In the genomic region with DNA sequence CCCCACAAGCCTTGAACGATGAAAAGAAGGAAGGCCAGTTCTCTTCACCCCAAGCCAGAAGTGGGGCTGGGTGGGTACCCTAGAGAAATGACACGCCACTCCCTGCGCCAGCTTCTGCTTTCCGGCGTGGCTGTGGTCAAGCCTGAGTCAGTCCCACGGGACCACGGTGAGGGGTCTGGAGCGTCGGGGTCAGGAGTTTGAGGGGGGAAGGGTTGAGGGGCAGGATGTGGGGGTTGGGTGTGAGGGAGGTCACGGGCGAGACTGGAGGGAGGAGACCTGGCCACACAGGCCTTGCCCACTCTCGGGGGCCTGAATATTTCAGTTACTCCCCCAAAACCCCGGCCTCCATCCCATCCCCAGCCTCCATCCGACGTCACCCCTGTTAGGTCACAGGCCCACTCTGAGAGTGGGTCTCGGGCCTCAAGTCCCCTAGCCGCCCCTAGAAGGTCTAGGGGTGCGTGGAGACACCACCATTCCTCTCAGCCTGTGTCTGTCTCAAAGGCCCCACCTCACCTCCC, we compare ENCODE assay signal across 1 cellular context.
A peak's percentile ranks its signal among the peaks of the same experiment; 100 is the strongest.
TF ChIP-seq lines count a peak whose summit lies in the region.

No MANE protein-coding gene starts in this region.

TF ChIP-seq in H1, 55 proteins besides CTCF, POLR2A, EP300 and RAD21:
- TF ChIP-seq SP4 (IDR thresholded peaks at IDR 0.05; ENCODE audit: low read length) (0 out of 2 replicates have a peak, but pooled peaks have one; percentile 9), RNF2 (IDR thresholded peaks at IDR 0.05; ENCODE audit: borderline replicate concordance, low read depth, low read length, missing control alignments, poor library complexity, severe bottlenecking) (no peak)
